ENCODE assay signal across 27 cellular contexts in the genomic region with DNA sequence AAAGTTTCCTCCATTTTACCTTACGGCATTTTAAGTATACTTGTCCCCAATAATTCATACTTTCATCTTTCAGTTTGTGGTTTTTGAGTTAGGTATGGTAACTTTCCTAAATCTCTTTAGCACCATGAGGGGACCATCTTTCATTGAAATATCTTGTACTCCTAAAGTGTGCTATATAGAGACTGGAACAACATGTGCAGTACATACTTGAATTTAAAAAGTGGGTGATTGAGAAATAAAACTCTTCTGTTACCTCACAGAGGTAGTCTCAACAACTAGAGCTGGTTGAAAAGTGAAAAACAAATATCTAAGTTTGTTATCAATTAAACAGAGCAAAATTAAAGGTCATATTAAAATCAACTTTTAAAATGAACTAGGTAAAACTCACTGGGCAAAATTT.
"Had no signal": no experiment of that assay in that cellular context is flagged by ENCODE, and none has a peak within 500 bp of the region (broad histone marks: within the 10 kb centered on the region; RNA-seq: fewer than 3 reads in every experiment).

No MANE protein-coding gene starts in this region.

- H3K27ac Mint-ChIP-seq: immature natural killer cell; memory B cell; naive thymus-derived CD4-positive, alpha-beta T cell; natural killer cell treated with Interleukin-12 subunit alpha and Interleukin-12 subunit beta and Interleukin-15 and Interleukin-18, amount 100 ng/mL, for 72 hours; stimulated activated naive B cell treated with anti-CD40 and anti-IgM and Interleukin-4, amounts not matched to agents 10 μg/mL and 1 μg/mL and 100 μg/mL, for 72 hours had no signal

- H3K9me3 ChIP-seq: mucosa of descending colon, pancreas, prostate gland, stomach, testis, thyroid gland, transverse colon, upper lobe of left lung had no signal

- H3K27ac ChIP-seq: pancreas, prostate gland, skin epidermis, stomach, testis, thyroid gland, transverse colon had no signal

- H3K27me3 ChIP-seq: pancreas, stomach, testis, thyroid gland, transverse colon, upper lobe of left lung had no signal

- ATAC-seq: mucosa of descending colon; naive thymus-derived CD4-positive, alpha-beta T cell; natural killer cell treated with Interleukin-12 subunit alpha and Interleukin-12 subunit beta and Interleukin-15 and Interleukin-18, amount 100 ng/mL, for 72 hours; pancreas; right cardiac atrium; sciatic nerve; stimulated activated naive B cell treated with anti-CD40 and anti-IgM and Interleukin-4, amounts not matched to agents 10 μg/mL and 1 μg/mL and 100 μg/mL, for 72 hours; stimulated activated naive CD8-positive, alpha-beta T cell treated with anti-CD3 and anti-CD28 coated beads, Interleukin-15, Interleukin-2, amounts not matched to agents 100 U/mL and 50 U/mL, for 24 hours had no signal

- H3K4me3 ChIP-seq: mucosa of descending colon, pancreas, prostate gland, skin epidermis, stomach, testis, thyroid gland, transverse colon, upper lobe of left lung had no signal

- H3K36me3 Mint-ChIP-seq: memory B cell; stimulated activated naive B cell treated with anti-CD40 and anti-IgM and Interleukin-4, amounts not matched to agents 10 μg/mL and 1 μg/mL and 100 μg/mL, for 72 hours had no signal

- DNase-seq: hypothalamus; immature natural killer cell; islet precursor cell; midbrain; mucosa of descending colon; naive thymus-derived CD4-positive, alpha-beta T cell; nucleus accumbens; pancreas; retina; right cardiac atrium; stimulated activated CD4-positive, alpha-beta T cell treated with anti-CD3 and anti-CD28 coated beads, Interleukin-12 subunit alpha, Interleukin-12 subunit beta, amount 100 ng/mL, for 4 hours; stimulated activated CD4-positive, alpha-beta T cell treated with anti-CD3 and anti-CD28 coated beads, Interleukin-15, amount 100 ng/mL, for 24 hours; stimulated activated CD4-positive, alpha-beta T cell treated with anti-CD3 and anti-CD28 coated beads, Interleukin-2, amount 100 ng/mL, for 24 hours; stimulated activated CD4-positive, alpha-beta T cell treated with anti-CD3 and anti-CD28 coated beads, Interleukin-4, amount 100 ng/mL, for 1 hour; stimulated activated naive B cell treated with anti-CD40 and anti-IgM and Interleukin-4, amounts not matched to agents 10 μg/mL and 1 μg/mL and 100 μg/mL, for 72 hours; stimulated activated naive CD8-positive, alpha-beta T cell treated with anti-CD3 and anti-CD28 coated beads, Interleukin-15, Interleukin-2, amounts not matched to agents 100 U/mL and 50 U/mL, for 24 hours; stomach; testis; thyroid gland; transverse colon; upper lobe of left lung had no signal

- H3K9me3 Mint-ChIP-seq: neural crest cell had no signal

- H3K4me1 Mint-ChIP-seq: immature natural killer cell; memory B cell; naive thymus-derived CD4-positive, alpha-beta T cell; neural crest cell; stimulated activated naive B cell treated with anti-CD40 and anti-IgM and Interleukin-4, amounts not matched to agents 10 μg/mL and 1 μg/mL and 100 μg/mL, for 72 hours had no signal

- H3K4me1 ChIP-seq: prostate gland, thyroid gland, transverse colon had no signal

- H3K27me3 Mint-ChIP-seq: memory B cell; naive thymus-derived CD4-positive, alpha-beta T cell; natural killer cell treated with Interleukin-12 subunit alpha and Interleukin-12 subunit beta and Interleukin-15 and Interleukin-18, amount 100 ng/mL, for 72 hours; stimulated activated naive B cell treated with anti-CD40 and anti-IgM and Interleukin-4, amounts not matched to agents 10 μg/mL and 1 μg/mL and 100 μg/mL, for 72 hours had no signal

- H3K36me3 ChIP-seq: pancreas, prostate gland, stomach, thyroid gland, transverse colon, upper lobe of left lung had no signal

- H3K4me3 Mint-ChIP-seq: immature natural killer cell; memory B cell; naive thymus-derived CD4-positive, alpha-beta T cell; natural killer cell treated with Interleukin-12 subunit alpha and Interleukin-12 subunit beta and Interleukin-15 and Interleukin-18, amount 100 ng/mL, for 72 hours; neural crest cell; stimulated activated naive B cell treated with anti-CD40 and anti-IgM and Interleukin-4, amounts not matched to agents 10 μg/mL and 1 μg/mL and 100 μg/mL, for 72 hours had no signal
